In the genomic region with DNA sequence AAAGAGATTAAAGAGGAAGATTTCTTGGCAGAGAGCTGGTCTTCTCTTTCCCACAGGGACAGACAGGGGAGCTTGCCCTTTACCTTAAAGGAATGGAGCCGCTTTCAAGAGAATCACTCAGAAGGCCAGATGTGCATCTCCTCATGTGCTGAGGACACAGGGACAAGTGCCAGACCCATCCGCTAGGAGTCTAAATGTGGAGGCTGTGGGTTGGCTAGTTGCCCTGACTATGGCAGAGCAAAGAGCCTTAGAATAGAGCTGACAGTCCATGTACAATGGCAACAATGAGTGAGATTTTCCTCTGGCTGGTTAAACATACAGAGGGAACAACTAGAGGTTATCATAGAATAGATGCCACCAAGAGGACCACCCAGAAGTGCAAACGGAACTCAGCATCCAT, we compare ENCODE assay signal across 17 cellular contexts. TPM values are rescaled to one million over a fixed set of nuclear protein-coding genes. Genes with fewer than 3 reads are reported as not detected.
"Had no signal": no experiment of that assay in that cellular context is flagged by ENCODE, and none has a peak within 500 bp of the region (broad histone marks: within the 10 kb centered on the region; RNA-seq: fewer than 3 reads in every experiment).

No MANE protein-coding gene starts in this region.

- H3K36me3 Mint-ChIP-seq: natural killer cell had no signal

- H3K4me1 ChIP-seq: gastroesophageal sphincter, tibial artery had no signal

- DNase-seq: activated CD4-positive, alpha-beta T cell treated with anti-CD3 and anti-CD28 coated beads, Interleukin-2, amount 50 U/mL, for 48 hours; activated naive CD4-positive, alpha-beta T cell treated with anti-CD3 and anti-CD28 coated beads for 36 hours; activated T-cell treated with anti-CD3 and anti-CD28 coated beads, Interleukin-2, amount 50 U/mL, for 1 hour; natural killer cell; retina; stimulated activated CD4-positive, alpha-beta T cell treated with anti-CD3 and anti-CD28 coated beads, Interleukin-4, amount 100 ng/mL, for 24 hours; stimulated activated naive CD4-positive, alpha-beta T cell; tibial artery; WERI-Rb-1 had no signal

- H3K4me1 Mint-ChIP-seq: natural killer cell had no signal

- H3K9me3 ChIP-seq: gastroesophageal sphincter, neutrophil, tibial artery had no signal

- H3K36me3 ChIP-seq: gastroesophageal sphincter, neutrophil, tibial artery, WERI-Rb-1 had no signal

- H3K27ac ChIP-seq: epithelial cell of prostate, gastroesophageal sphincter, neutrophil, skin epidermis, tibial artery, WERI-Rb-1 had no signal

- H3K4me3 ChIP-seq: gastroesophageal sphincter, skin epidermis, tibial artery had no signal

- H3K9me3 Mint-ChIP-seq: activated T-helper 2 cell treated with anti-CD3 and anti-CD28 coated beads, Interferon-gamma antibody, Interleukin-2, Interleukin-4, amounts not matched to agents 10 μg/mL and 5 μg/mL and 100 μg/mL, durations not matched to agents 14 hours and 24 hours and 36 hours; natural killer cell had no signal

- H3K4me3 Mint-ChIP-seq: activated naive CD4-positive, alpha-beta T cell treated with anti-CD3 and anti-CD28 coated beads for 36 hours; natural killer cell had no signal

- H3K27me3 ChIP-seq: gastroesophageal sphincter, tibial artery had no signal

- H3K27ac Mint-ChIP-seq: activated naive CD4-positive, alpha-beta T cell treated with anti-CD3 and anti-CD28 coated beads for 36 hours; activated T-helper 2 cell treated with anti-CD3 and anti-CD28 coated beads, Interferon-gamma antibody, Interleukin-2, Interleukin-4, amounts not matched to agents 10 μg/mL and 5 μg/mL and 100 μg/mL, durations not matched to agents 14 hours and 24 hours and 36 hours; natural killer cell had no signal

- ATAC-seq: gastroesophageal sphincter, left lobe of liver, natural killer cell had no signal

RNA-seq across cellular contexts. Expression of a gene that starts 7.3 kb away (rescaled TPM):
- total RNA-seq: dermis microvascular lymphatic vessel endothelial cell, left lobe of liver, natural killer cell had no signal
- polyA plus RNA-seq: keratinocyte had no signal
